8 cellular contexts compared by ENCODE assay signal in genomic region chr11:18078909-18079308, GRCh38. TPM values are rescaled to one million over a fixed set of nuclear protein-coding genes. Genes with fewer than 3 reads are reported as not detected.
"Had no signal": no experiment of that assay in that cellular context is flagged by ENCODE, and none has a peak within 500 bp of the region (broad histone marks: within the 10 kb centered on the region; RNA-seq: fewer than 3 reads in every experiment).

No MANE protein-coding gene starts in this region.

- H3K27ac Mint-ChIP-seq: GM23338, HFFc6, IgD-negative memory B cell had no signal

- H3K9me3 Mint-ChIP-seq: GM23338, HFFc6, IgD-negative memory B cell had no signal

- ATAC-seq: GM23338, HCT116, HepG2 had no signal

- H3K27ac ChIP-seq: HL-60 had no signal

- H3K4me3 Mint-ChIP-seq: GM23338, HFFc6, IgD-negative memory B cell had no signal

- H3K27me3 Mint-ChIP-seq: IgD-negative memory B cell had no signal

- H3K4me1 Mint-ChIP-seq: GM23338, IgD-negative memory B cell had no signal

- DNase-seq: H7, HFFc6 had no signal

RNA-seq across cellular contexts. Expression of gene MRGPRX3, which starts 53.5 kb away (rescaled TPM):
- total RNA-seq: GM23338, H4, H7, HepG2, HFFc6 had no signal
